16 cellular contexts compared by ENCODE assay signal in genomic region chr3:123347691-123348264, GRCh38.
DNase-seq lines count a peak whose midpoint lies in the region; ATAC-seq and TF ChIP-seq lines count a peak whose summit lies in the region.
"Had no signal": no experiment of that assay in that cellular context is flagged by ENCODE, and none has a peak within 500 bp of the region (broad histone marks: within the 10 kb centered on the region; RNA-seq: fewer than 3 reads in every experiment).

No MANE protein-coding gene starts in this region.

- no peaks in the 10 kb centered on the region for H3K27me3 ChIP-seq in BLaER1
- no peaks in the 10 kb centered on the region for H3K27me3 ChIP-seq in right atrium auricular region
- H3K27me3 ChIP-seq: breast epithelium had no signal

- H3K4me2 ChIP-seq in BLaER1 = peak overlapping the region; percentile 20; the same call in 1 of the 2 replicates

- no peak for ATAC-seq in GM21515 (IDR thresholded peaks at IDR 0.05; ENCODE audit: unreplicated experiment)
- ATAC-seq: activated CD4-positive, CD25-positive, alpha-beta regulatory T cell treated with anti-CD3 and anti-CD28 coated beads, Interleukin-2, amount 50 U/mL, for 24 hours; left colon; stimulated activated memory B cell treated with anti-CD40 and anti-IgM and Interleukin-4, amounts not matched to agents 10 μg/mL and 1 μg/mL and 100 μg/mL, for 72 hours had no signal

- TF ChIP-seq CTCF in HEK293 (tag by site-specific recombination; IDR thresholded peaks at IDR 0.05) (no peak), right atrium auricular region (IDR thresholded peaks at IDR 0.05) (no peak)

- no peak overlapping the region for H3K9ac ChIP-seq in BLaER1

- H3K9me3 ChIP-seq in BLaER1 = no peaks in the 10 kb centered on the region
- no peaks in the 10 kb centered on the region for H3K9me3 ChIP-seq in HEK293 (ENCODE audit: control insufficient read depth, insufficient read depth, low read depth, low read length)
- H3K9me3 ChIP-seq in right atrium auricular region = no peaks in the 10 kb centered on the region
- H3K9me3 ChIP-seq: breast epithelium, Caco-2 had no signal

- CTCF ChIA-PET in HEK293 (lab: Yijun Ruan, JAX) = interaction anchor here (0.7 kb wide), 1 partner anchor 957 kb away, joined by 3 read pairs; no protein-coding TSS in a partner anchor

- no peaks in the 10 kb centered on the region for H4K20me1 ChIP-seq in BLaER1

- POLR2A ChIA-PET in HEK293 (lab: Yijun Ruan, JAX) = no interaction called here

- H3K4me3 ChIP-seq in BLaER1 = no peak overlapping the region
- H3K4me3 ChIP-seq in HEK293 (ENCODE audit: low read depth, low read length) = no peak overlapping the region
- no peak overlapping the region for H3K4me3 ChIP-seq in right atrium auricular region
- H3K4me3 ChIP-seq: breast epithelium had no signal

- H3K27ac ChIP-seq in BLaER1 (no peak overlapping the region), HEK293 (ENCODE audit: extremely low read depth, low read depth, low read length) (no peak overlapping the region), right atrium auricular region (peak overlapping the region; percentile 87)
- H3K27ac ChIP-seq: breast epithelium had no signal

- H3K36me3 ChIP-seq in BLaER1 = no peaks in the 10 kb centered on the region
- no peaks in the 10 kb centered on the region for H3K36me3 ChIP-seq in HEK293 (ENCODE audit: control insufficient read depth in 2 of 2, insufficient read depth in 1 of 2, low read length in 2 of 2)
- H3K36me3 ChIP-seq in right atrium auricular region = peaks cover 6% of the 10 kb centered on the region
- H3K36me3 ChIP-seq: breast epithelium had no signal

- peaks cover 69% of the 10 kb centered on the region for H3K4me1 ChIP-seq in BLaER1
- H3K4me1 ChIP-seq in HEK293 (ENCODE audit: control insufficient read depth, insufficient read depth, low read length) = peaks cover 9% of the 10 kb centered on the region; the same call in 1 of the 2 replicates
- peaks cover 0 to 92% of the 10 kb centered on the region in 2 donors for H3K4me1 ChIP-seq in right atrium auricular region
- H3K4me1 ChIP-seq: breast epithelium, Caco-2 had no signal

- DNase-seq in NCI-H748 treated with DMSO at 0.1 percent for 48 hours (lab: John Stamatoyannopoulos, UW) (peak; percentile 17), right atrium auricular region (ENCODE audit: low spot score) (no peak), occipital lobe (lab: John Stamatoyannopoulos, UW) (no peak), C1 segment of cervical spinal cord (lab: John Stamatoyannopoulos, UW) (no peak), SHP77 treated with DMSO at 0.1 percent for 48 hours (lab: John Stamatoyannopoulos, UW) (no peak)
- DNase-seq: Caco-2, hypothalamus, Kasumi-1, left colon, NCI-H2029 had no signal

TF ChIP-seq in HEK293, 187 proteins besides CTCF, POLR2A, EP300 and RAD21 (continues in another document):
- no peak for TF ChIP-seq PBX3 (CRISPR knock-in tag; IDR thresholded peaks at IDR 0.05)
- TF ChIP-seq ZNF518A (tag by site-specific recombination; conservative IDR thresholded peaks at IDR 0.05; ENCODE audit: low read depth) = no peak
- TF ChIP-seq ZNF571 (tag by site-specific recombination; IDR thresholded peaks at IDR 0.05) = no peak
- no peak for TF ChIP-seq ZNF521 (tag by site-specific recombination; IDR thresholded peaks at IDR 0.05)
- no peak for TF ChIP-seq ZSCAN16 (tag by site-specific recombination; IDR thresholded peaks at IDR 0.05)
- TF ChIP-seq ZNF148 (tag by site-specific recombination; IDR thresholded peaks at IDR 0.05; ENCODE audit: borderline replicate concordance) = no peak
- TF ChIP-seq ZIC2 (tag by site-specific recombination; IDR thresholded peaks at IDR 0.05) = peak; percentile 48; the same call in 1 of the 2 replicates
- no peak for TF ChIP-seq ZBTB20 (tag by site-specific recombination; IDR thresholded peaks at IDR 0.05)
- no peak for TF ChIP-seq ELK4 (IDR thresholded peaks at IDR 0.05; ENCODE audit: borderline replicate concordance, low read depth, low read length)
- TF ChIP-seq ZSCAN4 (tag by site-specific recombination; IDR thresholded peaks at IDR 0.05) = peak; percentile 58
- no peak for TF ChIP-seq ZNF777 (tag by site-specific recombination; IDR thresholded peaks at IDR 0.05; ENCODE audit: borderline replicate concordance)
- no peak for TF ChIP-seq ZNF544 (tag by site-specific recombination; IDR thresholded peaks at IDR 0.05)
- no peak for TF ChIP-seq IKZF3 (tag by site-specific recombination; IDR thresholded peaks at IDR 0.05)
- no peak for TF ChIP-seq ZNF248 (tag by site-specific recombination; IDR thresholded peaks at IDR 0.05)

Comparison
In these comparisons a context has a peak if more than half of its experiments do, and no peak if none do; other contexts are left out.
1. H3K27ac ChIP-seq: peak in right atrium auricular region (2 of 2); none in BLaER1 (single experiment) and HEK293 (single experiment).